ENCODE assay signal across 11 cellular contexts in the genomic region with DNA sequence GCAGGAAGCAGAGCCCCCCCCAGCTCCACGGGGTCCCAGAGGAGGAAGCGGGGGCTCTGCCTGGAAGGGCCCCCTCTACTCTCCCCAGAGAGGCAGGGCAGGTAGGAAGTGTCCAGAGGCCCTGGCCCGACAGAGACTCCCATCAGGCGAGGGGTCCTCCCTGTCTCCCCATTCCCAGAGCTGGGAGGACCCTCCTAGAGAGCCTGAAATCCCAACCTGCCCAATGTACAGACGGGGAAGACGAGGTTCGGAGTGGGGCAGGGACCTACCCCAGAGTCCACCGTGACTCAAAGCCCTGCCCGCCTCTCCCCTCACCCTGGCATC. TPM values are rescaled to one million over a fixed set of nuclear protein-coding genes. Genes with fewer than 3 reads are reported as not detected.
A peak's percentile ranks its signal among the peaks of the same experiment; 100 is the strongest.
DNase-seq lines count a peak whose midpoint lies in the region; ATAC-seq and TF ChIP-seq lines count a peak whose summit lies in the region.
"Had no signal": no experiment of that assay in that cellular context is flagged by ENCODE, and none has a peak within 500 bp of the region (broad histone marks: within the 10 kb centered on the region; RNA-seq: fewer than 3 reads in every experiment).

No MANE protein-coding gene starts in this region.

- H3K4me1 ChIP-seq in HUES6 (ENCODE audit: control insufficient read depth, insufficient read depth, low read length) = peaks cover 16% of the 10 kb centered on the region
- H3K4me1 ChIP-seq in body of pancreas = peaks cover 13% of the 10 kb centered on the region
- H3K4me1 ChIP-seq in lower lobe of right lung = peaks cover 13% of the 10 kb centered on the region
- peaks cover 0 to 24% (median 12%) of the 10 kb centered on the region in 5 donors for H3K4me1 ChIP-seq in subcutaneous abdominal adipose tissue (ENCODE audit: control insufficient read depth in 5 of 5, insufficient read depth in 5 of 5, low read length in 5 of 5)
- H3K4me1 ChIP-seq in BE2C = peaks cover 9% of the 10 kb centered on the region

- WGBS in body of pancreas, 2 donors = 50 to 73% methylated on average over 8 to 9 of the region's 9 CpGs

- peaks cover 96% of the 10 kb centered on the region for H3K27me3 ChIP-seq in HUES6 (ENCODE audit: control insufficient read depth, insufficient read depth, low read length)
- no peaks in the 10 kb centered on the region for H3K27me3 ChIP-seq in body of pancreas
- peaks cover 4% of the 10 kb centered on the region for H3K27me3 ChIP-seq in lower lobe of right lung (ENCODE audit: low read depth)
- H3K27me3 ChIP-seq in subcutaneous abdominal adipose tissue (ENCODE audit: control insufficient read depth in 5 of 5, insufficient read depth in 4 of 5, low read length in 5 of 5) = no peaks in the 10 kb centered on the region
- peaks cover 28% of the 10 kb centered on the region for H3K27me3 ChIP-seq in BE2C

- H3K27ac ChIP-seq in HUES6 (ENCODE audit: low read depth, low read length) (no peak overlapping the region), body of pancreas (peak overlapping the region; percentile 54 to 77 (median 71)), lower lobe of right lung (peak overlapping the region; percentile 56), subcutaneous abdominal adipose tissue (ENCODE audit: low read depth, low read length) (no peak overlapping the region)

- H3K9ac ChIP-seq in HUES6 (ENCODE audit: low read length) = no peak overlapping the region
- no peak overlapping the region for H3K9ac ChIP-seq in subcutaneous abdominal adipose tissue (ENCODE audit: low read length in 5 of 5)

- TF ChIP-seq CTCF in body of pancreas (IDR thresholded peaks at IDR 0.05) (no peak), lower lobe of right lung (IDR thresholded peaks at IDR 0.05) (no peak), BE2C (IDR thresholded peaks at IDR 0.05; ENCODE audit: low read depth, low read length) (no peak)

- DNase-seq in body of pancreas (peak in 1 of 4 donors; percentile 56), lower lobe of right lung (no peak), kidney glomerular epithelial cell (lab: John Stamatoyannopoulos, UW) (no peak), BE2C (no peak)
- DNase-seq: activated effector memory CD4-positive, alpha-beta T cell treated with Interleukin-2 at 50 U/mL for 16 hours; NCI-H1930 had no signal

- intact Hi-C loops in body of pancreas (cut with DNase I) (no loop called here), lower lobe of right lung (cut with DNase I) (no loop called here)

- ATAC-seq in body of pancreas = no peak
- peak; percentile 45 to 73 for ATAC-seq in lower lobe of right lung
- ATAC-seq in GM19324 (IDR thresholded peaks at IDR 0.05; ENCODE audit: low FRiP score, unreplicated experiment) = no peak
- ATAC-seq: HepG2 had no signal

- H3K36me3 ChIP-seq in HUES6 (ENCODE audit: control insufficient read depth, insufficient read depth, low read length) (no peaks in the 10 kb centered on the region), body of pancreas (replicated peaks in 1 of 2; ENCODE audit: insufficient read depth in 1 of 2, low read depth in 2 of 2) (no peaks in the 10 kb centered on the region), lower lobe of right lung (no peaks in the 10 kb centered on the region), subcutaneous abdominal adipose tissue (ENCODE audit: control insufficient read depth in 5 of 5, insufficient read depth in 5 of 5, low read length in 5 of 5) (no peaks in the 10 kb centered on the region), BE2C (no peaks in the 10 kb centered on the region)

- H3K9me3 ChIP-seq in HUES6 (ENCODE audit: control insufficient read depth, insufficient read depth, low read depth, low read length) (no peaks in the 10 kb centered on the region), body of pancreas (no peaks in the 10 kb centered on the region), lower lobe of right lung (no peaks in the 10 kb centered on the region), subcutaneous abdominal adipose tissue (ENCODE audit: control insufficient read depth in 5 of 5, low read length in 5 of 5) (no peaks in the 10 kb centered on the region), BE2C (no peaks in the 10 kb centered on the region)

- H3K4me3 ChIP-seq in HUES6 (ENCODE audit: low read depth, low read length) (peak overlapping the region; percentile 57; the same call in 1 of the 2 replicates), body of pancreas (no peak overlapping the region), lower lobe of right lung (peak overlapping the region; percentile 64), subcutaneous abdominal adipose tissue (ENCODE audit: low read depth in 1 of 5, low read length in 5 of 5) (peak overlapping the region in 3 of 5 donors; percentile 29 to 69 (median 68)), BE2C (ENCODE audit: low read depth, low read length) (no peak overlapping the region)

- no peak for TF ChIP-seq POLR2A in body of pancreas (IDR thresholded peaks at IDR 0.05)

RNA-seq across cellular contexts. Expression of a gene that starts 1.1 kb away (rescaled TPM):
- total RNA-seq in body of pancreas (10 to 100 TPM; 34.5 to 45.2 TPM), lower lobe of right lung (42.7 TPM)
- polyA plus RNA-seq in BE2C (2012; ENCODE audit: insufficient read depth, insufficient read length, low read depth) = 114 TPM

RNA-seq across cellular contexts. Expression of a gene that starts 34.4 kb away (rescaled TPM):
- 100 to 1,000 TPM; 166 to 254 TPM for total RNA-seq in body of pancreas
- total RNA-seq in lower lobe of right lung = 413 TPM
- polyA plus RNA-seq in BE2C (2012; ENCODE audit: insufficient read depth, insufficient read length, low read depth) = 1,091 TPM

RNA-seq across cellular contexts. Expression of a gene that starts 50.6 kb away (rescaled TPM):
- total RNA-seq in body of pancreas = under 1 TPM in 1 of 2 donors, not detected in 1; 0.33 TPM
- total RNA-seq in lower lobe of right lung = 4.2 TPM
- polyA plus RNA-seq in BE2C (2012; ENCODE audit: insufficient read depth, insufficient read length, low read depth) = 5.9 TPM
- total RNA-seq: myocyte had no signal

Comparison
In these comparisons a context has a peak if more than half of its experiments do, and no peak if none do; other contexts are left out.
1. H3K27ac ChIP-seq: peak in body of pancreas (4 of 4) and lower lobe of right lung (single experiment); none in HUES6 (single experiment) and subcutaneous abdominal adipose tissue (single experiment).
2. H3K4me3 ChIP-seq: peak in HUES6 (single experiment), lower lobe of right lung (single experiment) and subcutaneous abdominal adipose tissue (3 of 5); none in body of pancreas (0 of 2) and BE2C (single experiment).
3. ATAC-seq: peak in lower lobe of right lung (2 of 2); none in body of pancreas (single experiment) and GM19324 (single experiment).